Comparison of ENCODE assay signal across 26 cellular contexts in the genomic region with DNA sequence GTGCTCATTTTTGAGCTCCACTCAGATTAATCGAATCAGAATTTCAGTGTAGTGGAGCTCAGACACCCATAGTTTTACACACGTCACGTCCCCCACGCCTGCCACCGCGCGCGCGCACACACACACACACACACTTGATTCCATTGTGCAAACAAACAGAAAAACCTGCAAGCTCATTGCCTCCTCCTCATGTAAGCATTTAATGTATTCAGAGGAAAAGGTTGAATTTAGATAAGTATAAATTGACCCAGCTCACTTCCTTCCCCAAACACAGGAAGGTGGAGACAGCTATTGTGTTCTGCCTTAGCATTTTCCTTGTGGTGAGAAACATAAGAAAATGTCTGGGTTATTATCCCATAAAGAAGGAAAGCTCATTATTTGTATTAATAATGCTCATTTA.
"Had no signal": no experiment of that assay in that cellular context is flagged by ENCODE, and none has a peak within 500 bp of the region (broad histone marks: within the 10 kb centered on the region; RNA-seq: fewer than 3 reads in every experiment).

No MANE protein-coding gene starts in this region.

- DNase-seq: effector memory CD8-positive, alpha-beta T cell; foreskin fibroblast; gastrocnemius medialis; heart left ventricle; hippocampal formation; left cardiac atrium; left lung; mesenchymal stem cell; mucosa of descending colon; naive B cell; right lobe of liver; small intestine; stimulated activated CD4-positive, alpha-beta T cell treated with anti-CD3 and anti-CD28 coated beads, Interleukin-15, amount 100 ng/mL, for 24 hours; stimulated activated CD4-positive, alpha-beta T cell treated with anti-CD3 and anti-CD28 coated beads, Interleukin-2, amount 100 ng/mL, for 48 hours; stimulated activated naive CD4-positive, alpha-beta T cell; stimulated activated naive CD8-positive, alpha-beta T cell treated with anti-CD3 and anti-CD28 coated beads, Interleukin-15, amount 100 ng/mL, for 72 hours; transverse colon; upper lobe of right lung; uterus had no signal

- H3K27ac ChIP-seq: coronary artery, epithelial cell of prostate, gastrocnemius medialis, heart left ventricle, left lung, neutrophil, parathyroid adenoma, right lobe of liver, suprapubic skin, transverse colon, upper lobe of right lung, uterus had no signal

- ATAC-seq: effector memory CD8-positive, alpha-beta T cell; esophagus mucosa; gastrocnemius medialis; heart left ventricle; left cardiac atrium; left lung; mucosa of descending colon; natural killer cell treated with Interleukin-12 subunit alpha and Interleukin-12 subunit beta and Interleukin-15 and Interleukin-18, amount 100 ng/mL, for 72 hours; stimulated activated naive CD8-positive, alpha-beta T cell treated with anti-CD3 and anti-CD28 coated beads, Interleukin-15, amount 100 ng/mL, for 72 hours; upper lobe of right lung had no signal
